In genomic region chr12:110780448-110780847, GRCh38 we compare ENCODE assay signal across 2 cellular contexts.
TF ChIP-seq lines count a peak whose summit lies in the region.

No MANE protein-coding gene starts in this region.

TF ChIP-seq in WTC11, 78 proteins besides CTCF, POLR2A, EP300 and RAD21:
- TF ChIP-seq USF2 (CRISPR knock-in tag; IDR thresholded peaks at IDR 0.05), result no peak
- no peak for TF ChIP-seq ATF6 (CRISPR knock-in tag; IDR thresholded peaks at IDR 0.05)

TF ChIP-seq in HepG2, 621 proteins besides CTCF, POLR2A, EP300 and RAD21 (continued from another document):
- TF ChIP-seq ZNF512B (CRISPR knock-in tag; IDR thresholded peaks at IDR 0.05; ENCODE audit: borderline replicate concordance) (no peak), PRMT3 (CRISPR knock-in tag; IDR thresholded peaks at IDR 0.05; ENCODE audit: borderline replicate concordance, low read depth) (no peak), TSC22D2 (CRISPR knock-in tag; IDR thresholded peaks at IDR 0.05; ENCODE audit: borderline replicate concordance) (no peak), MBD4 (IDR thresholded peaks at IDR 0.05; ENCODE audit: borderline replicate concordance, low read length) (no peak), TAF15 (IDR thresholded peaks at IDR 0.05; ENCODE audit: low read depth, low read length, poor library complexity, severe bottlenecking) (no peak), DNMT1 (CRISPR knock-in tag; IDR thresholded peaks at IDR 0.05) (no peak), ZNF326 (CRISPR knock-in tag; IDR thresholded peaks at IDR 0.05; ENCODE audit: borderline replicate concordance) (no peak)
